In the genomic region with DNA sequence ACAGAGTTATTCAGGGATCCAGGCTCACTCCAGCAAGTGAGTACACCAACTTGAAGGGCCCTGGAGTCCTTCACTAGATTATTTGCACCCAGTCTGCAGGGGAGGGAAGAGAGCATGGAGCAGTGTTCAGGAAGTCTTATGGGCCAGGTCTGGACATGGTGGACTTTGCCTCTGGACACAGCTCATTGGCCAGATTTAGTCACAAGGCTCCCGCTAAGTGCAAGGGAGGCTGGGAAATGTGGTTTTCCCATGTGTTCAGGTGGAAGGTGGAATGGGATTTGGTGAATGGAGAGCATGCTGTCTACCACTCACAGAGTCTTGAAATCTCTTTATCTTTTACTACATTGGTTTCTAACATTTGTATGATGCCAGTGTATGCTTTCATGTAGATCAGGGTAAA, we compare ENCODE assay signal across 34 cellular contexts.
"Had no signal": no experiment of that assay in that cellular context is flagged by ENCODE, and none has a peak within 500 bp of the region (broad histone marks: within the 10 kb centered on the region; RNA-seq: fewer than 3 reads in every experiment).

No MANE protein-coding gene starts in this region.

- H3K4me1 ChIP-seq: ascending aorta, breast epithelium, colonic mucosa, esophagus muscularis mucosa, gastrocnemius medialis had no signal

- H3K27me3 ChIP-seq: ascending aorta, breast epithelium, cardiac muscle cell, colonic mucosa, dorsolateral prefrontal cortex, esophagus muscularis mucosa, foreskin keratinocyte, gastrocnemius medialis had no signal

- DNase-seq: activated CD4-positive, alpha-beta memory T cell treated with anti-CD3 and anti-CD28 coated beads, Interleukin-2, amount 10 ng/mL, durations not matched to agents 7 days and 5 days; activated CD4-positive, alpha-beta T cell treated with anti-CD3 and anti-CD28 coated beads for 1 hour; activated CD4-positive, alpha-beta T cell treated with anti-CD3 and anti-CD28 coated beads for 4 hours; activated CD4-positive, alpha-beta T cell treated with anti-CD3 and anti-CD28 coated beads, Interleukin-2, amount 10 ng/mL, durations not matched to agents 7 days and 5 days; activated CD4-positive, alpha-beta T cell treated with anti-CD3 and anti-CD28 coated beads, Interleukin-2, amount 50 U/mL, for 4 hours; activated CD8-positive, alpha-beta memory T cell treated with anti-CD3 and anti-CD28 coated beads, Interleukin-2, amount 50 U/mL, for 48 hours; activated gamma-delta T cell; activated naive CD4-positive, alpha-beta T cell; activated naive CD4-positive, alpha-beta T cell treated with anti-CD3 and anti-CD28 coated beads, Interleukin-2, amount 10 ng/mL, durations not matched to agents 7 days and 5 days; activated naive CD8-positive, alpha-beta T cell treated with anti-CD3 and anti-CD28 coated beads, Interleukin-2, amount 10 ng/mL, durations not matched to agents 7 days and 5 days; activated T-cell treated with anti-CD3 and anti-CD28 coated beads for 4 hours; activated T-cell treated with anti-CD3 and anti-CD28 coated beads, Interleukin-2, amount 50 U/mL, for 24 hours; activated T-cell treated with anti-CD3 and anti-CD28 coated beads, Interleukin-2, amount 50 U/mL, for 72 hours; central memory CD4-positive, alpha-beta T cell; cerebellar nuclear complex; colonic mucosa; dorsolateral prefrontal cortex; effector CD4-positive, alpha-beta T cell; effector memory CD8-positive, alpha-beta T cell; erythroblast; foreskin keratinocyte; gastrocnemius medialis; glutamatergic neuron; T-helper 1 cell; T-helper 17 cell; T1000 had no signal

- H3K9me3 Mint-ChIP-seq: activated CD4-positive, alpha-beta memory T cell treated with anti-CD3 and anti-CD28 coated beads, Interleukin-2, amount 10 ng/mL, durations not matched to agents 7 days and 5 days; activated CD4-positive, alpha-beta T cell treated with anti-CD3 and anti-CD28 coated beads, Interleukin-2, amount 10 ng/mL, durations not matched to agents 7 days and 5 days; activated naive CD4-positive, alpha-beta T cell treated with anti-CD3 and anti-CD28 coated beads, Interleukin-2, amount 10 ng/mL, durations not matched to agents 7 days and 5 days; activated naive CD8-positive, alpha-beta T cell treated with anti-CD3 and anti-CD28 coated beads, Interleukin-2, amount 10 ng/mL, durations not matched to agents 7 days and 5 days; activated T-cell treated with anti-CD3 and anti-CD28 coated beads, Interleukin-2, amount 50 U/mL, for 24 hours had no signal

- H3K36me3 ChIP-seq: ascending aorta, breast epithelium, cardiac muscle cell, colonic mucosa, esophagus muscularis mucosa, gastrocnemius medialis had no signal

- H3K36me3 Mint-ChIP-seq: activated naive CD4-positive, alpha-beta T cell treated with anti-CD3 and anti-CD28 coated beads, Interleukin-2, amount 10 ng/mL, durations not matched to agents 7 days and 5 days; activated naive CD8-positive, alpha-beta T cell treated with anti-CD3 and anti-CD28 coated beads, Interleukin-2, amount 10 ng/mL, durations not matched to agents 7 days and 5 days; brain had no signal

- H3K4me3 Mint-ChIP-seq: activated CD4-positive, alpha-beta memory T cell treated with anti-CD3 and anti-CD28 coated beads, Interleukin-2, amount 10 ng/mL, durations not matched to agents 7 days and 5 days; activated CD4-positive, alpha-beta T cell treated with anti-CD3 and anti-CD28 coated beads, Interleukin-2, amount 10 ng/mL, durations not matched to agents 7 days and 5 days; activated naive CD4-positive, alpha-beta T cell treated with anti-CD3 and anti-CD28 coated beads, Interleukin-2, amount 10 ng/mL, durations not matched to agents 7 days and 5 days; activated naive CD8-positive, alpha-beta T cell treated with anti-CD3 and anti-CD28 coated beads, Interleukin-2, amount 10 ng/mL, durations not matched to agents 7 days and 5 days; activated T-cell treated with anti-CD3 and anti-CD28 coated beads, Interleukin-2, amount 50 U/mL, for 24 hours; activated T-cell treated with anti-CD3 and anti-CD28 coated beads, Interleukin-2, amount 50 U/mL, for 72 hours; brain; dendritic cell treated with granulocyte-macrophage colony-stimulating factor and Interleukin-4, amounts not matched to agents 40 ng/mL and 50 ng/mL, for 4 days; effector memory CD8-positive, alpha-beta T cell; T-helper 17 cell; T-helper 2 cell treated with Interferon-gamma antibody and Interleukin-4, amounts not matched to agents 5 μg/mL and 100 μg/mL, for 36 hours had no signal

- H3K27me3 Mint-ChIP-seq: activated CD4-positive, alpha-beta T cell treated with anti-CD3 and anti-CD28 coated beads, Interleukin-2, amount 10 ng/mL, durations not matched to agents 7 days and 5 days; activated naive CD4-positive, alpha-beta T cell treated with anti-CD3 and anti-CD28 coated beads, Interleukin-2, amount 10 ng/mL, durations not matched to agents 7 days and 5 days; dendritic cell treated with granulocyte-macrophage colony-stimulating factor and Interleukin-4, amounts not matched to agents 40 ng/mL and 50 ng/mL, for 4 days had no signal

- H3K27ac ChIP-seq: ascending aorta, breast epithelium, cardiac muscle cell, colonic mucosa, dorsolateral prefrontal cortex, esophagus muscularis mucosa, foreskin keratinocyte, gastrocnemius medialis had no signal

- H3K4me3 ChIP-seq: ascending aorta, breast epithelium, cardiac muscle cell, colonic mucosa, dorsolateral prefrontal cortex, esophagus muscularis mucosa, gastrocnemius medialis had no signal

- H3K9me3 ChIP-seq: ascending aorta, colonic mucosa, gastrocnemius medialis had no signal

- H3K4me1 Mint-ChIP-seq: activated CD4-positive, alpha-beta memory T cell treated with anti-CD3 and anti-CD28 coated beads, Interleukin-2, amount 10 ng/mL, durations not matched to agents 7 days and 5 days; activated CD4-positive, alpha-beta T cell treated with anti-CD3 and anti-CD28 coated beads, Interleukin-2, amount 10 ng/mL, durations not matched to agents 7 days and 5 days; activated naive CD4-positive, alpha-beta T cell treated with anti-CD3 and anti-CD28 coated beads, Interleukin-2, amount 10 ng/mL, durations not matched to agents 7 days and 5 days; activated naive CD8-positive, alpha-beta T cell treated with anti-CD3 and anti-CD28 coated beads, Interleukin-2, amount 10 ng/mL, durations not matched to agents 7 days and 5 days; brain; T-helper 17 cell had no signal

- ATAC-seq: activated naive CD4-positive, alpha-beta T cell treated with anti-CD3 and anti-CD28 coated beads, Interleukin-2, amount 50 U/mL, for 72 hours; activated T-cell treated with anti-CD3 and anti-CD28 coated beads, Interleukin-2, amount 50 U/mL, for 72 hours; effector memory CD8-positive, alpha-beta T cell; foreskin keratinocyte; gastrocnemius medialis; T-helper 17 cell had no signal

- H3K27ac Mint-ChIP-seq: activated CD4-positive, alpha-beta memory T cell treated with anti-CD3 and anti-CD28 coated beads, Interleukin-2, amount 10 ng/mL, durations not matched to agents 7 days and 5 days; activated CD4-positive, alpha-beta T cell treated with anti-CD3 and anti-CD28 coated beads, Interleukin-2, amount 10 ng/mL, durations not matched to agents 7 days and 5 days; activated naive CD4-positive, alpha-beta T cell treated with anti-CD3 and anti-CD28 coated beads, Interleukin-2, amount 10 ng/mL, durations not matched to agents 7 days and 5 days; activated naive CD4-positive, alpha-beta T cell treated with anti-CD3 and anti-CD28 coated beads, Interleukin-2, amount 50 U/mL, for 72 hours; activated naive CD8-positive, alpha-beta T cell treated with anti-CD3 and anti-CD28 coated beads, Interleukin-2, amount 10 ng/mL, durations not matched to agents 7 days and 5 days; activated T-cell treated with anti-CD3 and anti-CD28 coated beads, Interleukin-2, amount 50 U/mL, for 24 hours; activated T-cell treated with anti-CD3 and anti-CD28 coated beads, Interleukin-2, amount 50 U/mL, for 72 hours; brain; dendritic cell treated with granulocyte-macrophage colony-stimulating factor and Interleukin-4, amounts not matched to agents 40 ng/mL and 50 ng/mL, for 4 days; effector memory CD8-positive, alpha-beta T cell; T-helper 17 cell; T-helper 2 cell treated with Interferon-gamma antibody and Interleukin-4, amounts not matched to agents 5 μg/mL and 100 μg/mL, for 36 hours had no signal
